ENCODE assay signal across 22 cellular contexts in the genomic region with DNA sequence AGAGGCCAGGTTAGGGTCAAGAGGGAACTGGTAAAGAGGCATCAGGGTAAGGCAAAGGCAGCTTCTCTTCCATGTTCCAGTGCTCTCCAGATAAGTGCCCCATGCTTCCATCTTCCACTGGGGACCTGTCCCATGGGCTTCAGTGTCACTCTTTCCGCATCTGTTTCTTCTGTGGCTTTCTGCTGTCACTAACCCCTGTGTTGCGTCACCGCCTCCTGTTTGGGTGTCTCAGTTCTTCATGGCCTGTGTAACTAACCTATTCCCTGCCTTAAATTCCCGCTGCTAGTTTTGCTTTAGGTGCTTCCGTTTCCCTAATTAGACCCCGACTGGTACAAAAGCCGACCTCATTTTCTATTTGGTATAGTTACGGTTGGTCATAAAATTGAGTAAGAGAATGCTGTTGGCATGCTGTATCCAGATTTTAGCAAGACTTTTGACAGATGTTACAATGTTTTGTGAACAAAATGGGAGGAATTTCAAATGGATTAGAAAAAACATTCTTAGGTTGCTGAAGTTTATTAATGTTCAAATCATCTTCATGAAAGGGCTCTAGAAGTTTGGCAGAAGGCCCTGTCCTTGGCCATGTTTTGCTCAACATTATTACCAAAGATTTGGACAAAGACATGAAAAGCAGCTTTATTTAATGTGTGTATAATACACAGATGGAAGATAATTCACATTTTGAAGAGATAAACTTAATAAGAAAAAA.
DNase-seq lines count a peak whose midpoint lies in the region; ATAC-seq, FAIRE-seq and TF ChIP-seq lines count a peak whose summit lies in the region.
"Had no signal": no experiment of that assay in that cellular context is flagged by ENCODE, and none has a peak within 500 bp of the region (broad histone marks: within the 10 kb centered on the region; RNA-seq: fewer than 3 reads in every experiment).

No MANE protein-coding gene starts in this region.

- no peak for ATAC-seq in GM21825 (IDR thresholded peaks at IDR 0.05; ENCODE audit: unreplicated experiment)

- in situ Hi-C loops in KBM-7 (cut with MboI; ENCODE audit: low pct_unique_long_range_greater_than_20kb, low sequenced_read_pairs), result no loop called here

- H3K79me2 ChIP-seq in SK-N-SH (ENCODE audit: insufficient read depth), result no peaks in the 10 kb centered on the region

- H3K27ac Mint-ChIP-seq in mesothelial cell of epicardium, result peak overlapping the region; percentile 81
- H3K27ac Mint-ChIP-seq: activated CD4-positive, alpha-beta T cell treated with anti-CD3 and anti-CD28 coated beads, Interleukin-2, amount 10 ng/mL, durations not matched to agents 7 days and 5 days had no signal

- no peak overlapping the region for H2AFZ ChIP-seq in SK-N-SH (ENCODE audit: low read depth)

- POLR2A ChIA-PET in SK-N-SH (lab: Yijun Ruan, JAX), result no interaction called here

- H3K4me3 Mint-ChIP-seq in mesothelial cell of epicardium, result no peak overlapping the region
- H3K4me3 Mint-ChIP-seq: activated CD4-positive, alpha-beta T cell treated with anti-CD3 and anti-CD28 coated beads, Interleukin-2, amount 10 ng/mL, durations not matched to agents 7 days and 5 days; brain; H9 had no signal

- no peaks in the 10 kb centered on the region for H3K9me2 ChIP-seq in SK-N-SH

- H3K9ac ChIP-seq in adipocyte (ENCODE audit: low read length) (no peak overlapping the region), SK-N-SH (no peak overlapping the region)

- peaks cover 27% of the 10 kb centered on the region for H3K36me3 Mint-ChIP-seq in mesothelial cell of epicardium

- H3K9me3 Mint-ChIP-seq in mesothelial cell of epicardium, result peaks cover 6% of the 10 kb centered on the region
- H3K9me3 Mint-ChIP-seq: activated CD4-positive, alpha-beta T cell treated with anti-CD3 and anti-CD28 coated beads, Interleukin-2, amount 10 ng/mL, durations not matched to agents 7 days and 5 days; H9 had no signal

- no peaks in the 10 kb centered on the region for H3K27me3 Mint-ChIP-seq in mesothelial cell of epicardium (ENCODE audit: low read depth)
- H3K27me3 Mint-ChIP-seq: activated CD4-positive, alpha-beta T cell treated with anti-CD3 and anti-CD28 coated beads, Interleukin-2, amount 10 ng/mL, durations not matched to agents 7 days and 5 days; brain had no signal

- no peak for TF ChIP-seq CTCF in mesothelial cell of epicardium (IDR thresholded peaks at IDR 0.05; ENCODE audit: unreplicated experiment)
- TF ChIP-seq CTCF in SK-N-SH (IDR thresholded peaks at IDR 0.05), result no peak

- WGBS in SK-N-SH (ENCODE audit: low lambda C conversion rate), result 96% methylated on average over 8 of the region's 8 CpGs

- no peaks in the 10 kb centered on the region for H3F3A ChIP-seq in SK-N-SH (replicated peaks; ENCODE audit: insufficient read depth)

- no peaks in the 10 kb centered on the region for H4K20me1 ChIP-seq in SK-N-SH (ENCODE audit: insufficient read depth)

- no peaks in the 10 kb centered on the region for H3K9me3 ChIP-seq in adipocyte (ENCODE audit: control insufficient read depth, low read length)
- no peaks in the 10 kb centered on the region for H3K9me3 ChIP-seq in SK-N-SH
- H3K9me3 ChIP-seq: neutrophil, transverse colon had no signal

- peak overlapping the region; percentile 69 for H3K4me3 ChIP-seq in adipocyte (ENCODE audit: low read length)
- no peak overlapping the region for H3K4me3 ChIP-seq in SK-N-SH (ENCODE audit: low read depth in 2 of 2, low read length in 1 of 2)
- H3K4me3 ChIP-seq: coronary artery, transverse colon had no signal

- H3K36me3 ChIP-seq in adipocyte (ENCODE audit: control insufficient read depth, insufficient read depth, low read length, severe bottlenecking), result no peaks in the 10 kb centered on the region
- peaks cover 0 to 10% of the 10 kb centered on the region in 2 experiments for H3K36me3 ChIP-seq in SK-N-SH (replicated peaks in 1 of 2; ENCODE audit: control insufficient read depth in 1 of 2, insufficient read depth in 2 of 2, low read length in 1 of 2)
- H3K36me3 ChIP-seq: neutrophil, transverse colon had no signal

- TF ChIP-seq EP300 in SK-N-SH (IDR thresholded peaks at IDR 0.05; ENCODE audit: borderline replicate concordance in 1 of 2, low read depth in 1 of 2, low read length in 1 of 2), result no peak

- no peak for TF ChIP-seq RAD21 in SK-N-SH (IDR thresholded peaks at IDR 0.05; ENCODE audit: low read length)

- H3K4me2 ChIP-seq in SK-N-SH, result no peak overlapping the region

- DNase-seq in AG08395 (ENCODE audit: low spot score), result peak; percentile 12
- peak; percentile 8 for DNase-seq in KBM-7
- DNase-seq in adipocyte (ENCODE audit: low read depth), result peak; percentile 72
- no peak for DNase-seq in mesothelial cell of epicardium (ENCODE audit: low spot score in 2 of 2, unreplicated experiment in 2 of 2)
- DNase-seq in RCC 7860 (ENCODE audit: low spot score), result no peak
- DNase-seq in SK-N-SH, result no peak
- DNase-seq in SK-N-DZ (ENCODE audit: low spot score), result no peak
- DNase-seq: activated CD4-positive, alpha-beta T cell treated with anti-CD3 and anti-CD28 coated beads, Interleukin-2, amount 10 ng/mL, durations not matched to agents 7 days and 5 days; activated CD8-positive, alpha-beta memory T cell treated with anti-CD3 and anti-CD28 coated beads, Interleukin-2, amount 50 U/mL, for 48 hours; activated gamma-delta T cell treated with Interleukin-2 at 50 U/mL for 16 hours; H9; left cardiac atrium; NCI-H1048; NCI-H774; retina; stimulated activated naive CD4-positive, alpha-beta T cell; transverse colon had no signal

- no peak overlapping the region for H3K27ac ChIP-seq in SK-N-SH (ENCODE audit: low read depth in 2 of 2, low read length in 1 of 2)
- H3K27ac ChIP-seq: coronary artery, neutrophil, transverse colon had no signal

- peaks cover 32% of the 10 kb centered on the region for H3K4me1 Mint-ChIP-seq in mesothelial cell of epicardium
- H3K4me1 Mint-ChIP-seq: activated CD4-positive, alpha-beta T cell treated with anti-CD3 and anti-CD28 coated beads, Interleukin-2, amount 10 ng/mL, durations not matched to agents 7 days and 5 days; H9 had no signal

- CTCF ChIA-PET in SK-N-SH (lab: Yijun Ruan, JAX), result interaction anchor here (1.3 to 2.8 kb wide), 3 partner anchors 11 to 92 kb away, joined by 3 to 9 read pairs (median 5); no protein-coding TSS in a partner anchor

- FAIRE-seq in RCC 7860 (lab: Jason Lieb, UNC), result no peak
- FAIRE-seq: GM19239 had no signal

- H3K27me3 ChIP-seq in adipocyte (replicated peaks; ENCODE audit: control insufficient read depth, insufficient read depth, low read length) (no peaks in the 10 kb centered on the region), SK-N-SH (ENCODE audit: insufficient read depth) (no peaks in the 10 kb centered on the region)
- H3K27me3 ChIP-seq: neutrophil, transverse colon had no signal

- H3K4me1 ChIP-seq in adipocyte (ENCODE audit: control insufficient read depth, insufficient read depth, low read length) (peaks cover 14% of the 10 kb centered on the region), SK-N-SH (ENCODE audit: control insufficient read depth in 1 of 2, insufficient read depth in 2 of 2, low read depth in 1 of 2, low read length in 1 of 2) (no peaks in the 10 kb centered on the region; a peak in 1 of 4 replicates)
- H3K4me1 ChIP-seq: transverse colon had no signal

TF ChIP-seq in SK-N-SH, 30 proteins besides CTCF, POLR2A, EP300 and RAD21 (continues in another document):
- TF ChIP-seq GABPA (IDR thresholded peaks at IDR 0.05; ENCODE audit: low read depth) (no peak), YY1 (IDR thresholded peaks at IDR 0.05; ENCODE audit: low read depth) (no peak), GATA2 (CRISPR knock-in tag; IDR thresholded peaks at IDR 0.05) (no peak), TEAD4 (IDR thresholded peaks at IDR 0.05; ENCODE audit: borderline replicate concordance, insufficient read depth) (no peak), TAF1 (IDR thresholded peaks at IDR 0.05; ENCODE audit: borderline replicate concordance, low read depth, low read length) (no peak), NRF1 (IDR thresholded peaks at IDR 0.05; ENCODE audit: low read depth, low read length) (no peak), RCOR1 (IDR thresholded peaks at IDR 0.05; ENCODE audit: low read length) (no peak)
- TF ChIP-seq, protein P1, sequence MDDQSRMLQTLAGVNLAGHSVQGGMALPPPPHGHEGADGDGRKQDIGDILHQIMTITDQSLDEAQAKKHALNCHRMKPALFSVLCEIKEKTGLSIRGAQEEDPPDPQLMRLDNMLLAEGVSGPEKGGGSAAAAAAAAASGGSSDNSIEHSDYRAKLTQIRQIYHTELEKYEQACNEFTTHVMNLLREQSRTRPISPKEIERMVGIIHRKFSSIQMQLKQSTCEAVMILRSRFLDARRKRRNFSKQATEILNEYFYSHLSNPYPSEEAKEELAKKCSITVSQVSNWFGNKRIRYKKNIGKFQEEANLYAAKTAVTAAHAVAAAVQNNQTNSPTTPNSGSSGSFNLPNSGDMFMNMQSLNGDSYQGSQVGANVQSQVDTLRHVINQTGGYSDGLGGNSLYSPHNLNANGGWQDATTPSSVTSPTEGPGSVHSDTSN (IDR thresholded peaks at IDR 0.05), result no peak
- TF ChIP-seq, protein P2, sequence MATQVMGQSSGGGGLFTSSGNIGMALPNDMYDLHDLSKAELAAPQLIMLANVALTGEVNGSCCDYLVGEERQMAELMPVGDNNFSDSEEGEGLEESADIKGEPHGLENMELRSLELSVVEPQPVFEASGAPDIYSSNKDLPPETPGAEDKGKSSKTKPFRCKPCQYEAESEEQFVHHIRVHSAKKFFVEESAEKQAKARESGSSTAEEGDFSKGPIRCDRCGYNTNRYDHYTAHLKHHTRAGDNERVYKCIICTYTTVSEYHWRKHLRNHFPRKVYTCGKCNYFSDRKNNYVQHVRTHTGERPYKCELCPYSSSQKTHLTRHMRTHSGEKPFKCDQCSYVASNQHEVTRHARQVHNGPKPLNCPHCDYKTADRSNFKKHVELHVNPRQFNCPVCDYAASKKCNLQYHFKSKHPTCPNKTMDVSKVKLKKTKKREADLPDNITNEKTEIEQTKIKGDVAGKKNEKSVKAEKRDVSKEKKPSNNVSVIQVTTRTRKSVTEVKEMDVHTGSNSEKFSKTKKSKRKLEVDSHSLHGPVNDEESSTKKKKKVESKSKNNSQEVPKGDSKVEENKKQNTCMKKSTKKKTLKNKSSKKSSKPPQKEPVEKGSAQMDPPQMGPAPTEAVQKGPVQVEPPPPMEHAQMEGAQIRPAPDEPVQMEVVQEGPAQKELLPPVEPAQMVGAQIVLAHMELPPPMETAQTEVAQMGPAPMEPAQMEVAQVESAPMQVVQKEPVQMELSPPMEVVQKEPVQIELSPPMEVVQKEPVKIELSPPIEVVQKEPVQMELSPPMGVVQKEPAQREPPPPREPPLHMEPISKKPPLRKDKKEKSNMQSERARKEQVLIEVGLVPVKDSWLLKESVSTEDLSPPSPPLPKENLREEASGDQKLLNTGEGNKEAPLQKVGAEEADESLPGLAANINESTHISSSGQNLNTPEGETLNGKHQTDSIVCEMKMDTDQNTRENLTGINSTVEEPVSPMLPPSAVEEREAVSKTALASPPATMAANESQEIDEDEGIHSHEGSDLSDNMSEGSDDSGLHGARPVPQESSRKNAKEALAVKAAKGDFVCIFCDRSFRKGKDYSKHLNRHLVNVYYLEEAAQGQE (IDR thresholded peaks at IDR 0.05; ENCODE audit: low read depth, low read length), result no peak
- TF ChIP-seq, protein P3, sequence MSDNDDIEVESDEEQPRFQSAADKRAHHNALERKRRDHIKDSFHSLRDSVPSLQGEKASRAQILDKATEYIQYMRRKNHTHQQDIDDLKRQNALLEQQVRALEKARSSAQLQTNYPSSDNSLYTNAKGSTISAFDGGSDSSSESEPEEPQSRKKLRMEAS (IDR thresholded peaks at IDR 0.05; ENCODE audit: low read depth), result no peak

Comparison
In these comparisons a context has a peak if more than half of its experiments do, and no peak if none do; other contexts are left out.
1. DNase-seq: peak in AG08395 (single experiment), KBM-7 (single experiment) and adipocyte (single experiment); none in mesothelial cell of epicardium (0 of 2), RCC 7860 (single experiment), SK-N-SH (single experiment) and SK-N-DZ (single experiment).